In the genomic region with DNA sequence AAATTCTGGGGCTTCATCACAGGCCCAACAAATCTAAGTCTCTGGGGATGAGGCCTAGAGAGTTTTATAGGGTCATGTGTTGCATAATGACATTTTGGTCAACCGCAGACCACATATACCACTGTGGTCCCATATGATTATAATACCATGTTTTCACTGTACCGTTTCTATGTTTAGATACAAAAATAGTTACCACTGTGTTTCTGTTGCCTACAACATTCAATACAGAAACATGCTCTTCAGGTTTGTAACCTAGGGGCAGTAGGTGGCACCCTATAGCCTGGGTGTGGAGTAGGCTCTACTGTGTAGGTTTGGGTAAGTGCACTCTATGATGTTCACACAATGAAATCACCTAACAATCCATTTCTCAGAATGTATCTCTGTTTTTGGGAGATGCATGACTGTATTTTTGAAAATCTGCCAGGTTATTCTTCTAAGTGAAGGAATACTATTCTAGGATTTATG, we compare ENCODE assay signal across 10 cellular contexts.
DNase-seq lines count a peak whose midpoint lies in the region; ATAC-seq, FAIRE-seq and TF ChIP-seq lines count a peak whose summit lies in the region.
"Had no signal": no experiment of that assay in that cellular context is flagged by ENCODE, and none has a peak within 500 bp of the region (broad histone marks: within the 10 kb centered on the region; RNA-seq: fewer than 3 reads in every experiment).

No MANE protein-coding gene starts in this region.

- no peak for FAIRE-seq in A549 (lab: Jason Lieb, UNC)

- no peaks in the 10 kb centered on the region for H3K9me3 ChIP-seq in A549

- peak in 1 of 2 experiments; percentile 42; a peak in 3 of 5 replicates for TF ChIP-seq RAD21 in A549 (conservative IDR thresholded peaks at IDR 0.05 in 1 of 2, IDR thresholded peaks at IDR 0.05 in 1 of 2)

- DNase-seq in A549 (ENCODE audit: low read depth in 1 of 2, low spot score in 1 of 2): peak in 1 of 2 experiments; percentile 38
- no peak for DNase-seq in GM13977 (ENCODE audit: low spot score)
- DNase-seq in NCI-H69 (lab: John Stamatoyannopoulos, UW): peak; percentile 60
- no peak for DNase-seq in stimulated activated naive CD4-positive, alpha-beta T cell treated with Interleukin-2 at 50 U/mL for 16 hours (lab: John Stamatoyannopoulos, UW)
- DNase-seq in G401 (ENCODE audit: low spot score): no peak
- DNase-seq in anterior cingulate cortex (lab: John Stamatoyannopoulos, UW): no peak
- DNase-seq: dorsolateral prefrontal cortex; stimulated activated CD4-positive, alpha-beta T cell treated with anti-CD3 and anti-CD28 coated beads, Interleukin-4, amount 100 ng/mL, for 4 hours had no signal

- H3K27ac ChIP-seq in A549: peak overlapping the region in 1 of 2 experiments; percentile 30; a peak in 2 of 6 replicates
- H3K27ac ChIP-seq: dorsolateral prefrontal cortex had no signal

- no peak overlapping the region for H3K4me2 ChIP-seq in A549

- POLR2A ChIA-PET in A549 (lab: Yijun Ruan, JAX): no interaction called here

- peaks cover 49% of the 10 kb centered on the region for H3K4me1 ChIP-seq in A549

- no peak for TF ChIP-seq POLR2A in A549 (IDR thresholded peaks at IDR 0.05; ENCODE audit: low read length)

- in situ Hi-C loops in GM13977 (cut with MboI; ENCODE audit: low pct_unique_long_range_greater_than_20kb, low sequenced_read_pairs, unreplicated experiment) (no loop called here), G401 (cut with HindIII; ENCODE audit: low sequenced_read_pairs) (no loop called here)

- TF ChIP-seq CTCF in A549 (IDR thresholded peaks at IDR 0.05) (peak; percentile 18; the same call in 2 of the 3 replicates), GM13977 (IDR thresholded peaks at IDR 0.05; ENCODE audit: extremely low read depth, insufficient read depth, missing control alignments) (peak; percentile 6)

- 57% methylated on average over 2 of the region's 2 CpGs for WGBS in A549 (ENCODE audit: missing lambda C conversion rate)

- ATAC-seq in A549: peak in 1 of 2 experiments; percentile 74; a peak in 3 of 6 replicates
- peak; percentile 67 for ATAC-seq in esophagus mucosa
- ATAC-seq in HG03469 (IDR thresholded peaks at IDR 0.05; ENCODE audit: unreplicated experiment): no peak

- CTCF ChIA-PET in A549 (lab: Yijun Ruan, JAX): no interaction called here

- TF ChIP-seq EP300 in A549 (IDR thresholded peaks at IDR 0.05): no peak

- H3K4me3 ChIP-seq in A549: no peak overlapping the region
- H3K4me3 ChIP-seq: dorsolateral prefrontal cortex had no signal

TF ChIP-seq in A549, 52 proteins besides CTCF, POLR2A, EP300 and RAD21:
- TF ChIP-seq, protein P1, sequence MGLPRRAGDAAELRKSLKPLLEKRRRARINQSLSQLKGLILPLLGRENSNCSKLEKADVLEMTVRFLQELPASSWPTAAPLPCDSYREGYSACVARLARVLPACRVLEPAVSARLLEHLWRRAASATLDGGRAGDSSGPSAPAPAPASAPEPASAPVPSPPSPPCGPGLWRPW (IDR thresholded peaks at IDR 0.05): no peak
- TF ChIP-seq CBX8 (IDR thresholded peaks at IDR 0.05): no peak
- TF ChIP-seq HDAC2 (IDR thresholded peaks at IDR 0.05): no peak
- no peak for TF ChIP-seq SMC3 (IDR thresholded peaks at IDR 0.05)
- TF ChIP-seq HEYL (CRISPR knock-in tag; IDR thresholded peaks at IDR 0.05): no peak
